Comparison of ENCODE assay signal across 21 cellular contexts in genomic region chr7:148211641-148212040, GRCh38.
"Had no signal": no experiment of that assay in that cellular context is flagged by ENCODE, and none has a peak within 500 bp of the region (broad histone marks: within the 10 kb centered on the region; RNA-seq: fewer than 3 reads in every experiment).

No MANE protein-coding gene starts in this region.

- H3K9ac ChIP-seq: parathyroid adenoma had no signal

- H3K4me2 ChIP-seq: smooth muscle cell had no signal

- DNase-seq: activated CD4-positive, alpha-beta T cell treated with anti-CD3 and anti-CD28 coated beads, Interleukin-2, amount 10 ng/mL, durations not matched to agents 24 days and 14 days; activated CD8-positive, alpha-beta memory T cell treated with anti-CD3 and anti-CD28 coated beads, Interleukin-2, amount 50 U/mL, for 4 hours; activated CD8-positive, alpha-beta T cell treated with anti-CD3 and anti-CD28 coated beads, Interleukin-2, amount 10 ng/mL, durations not matched to agents 7 days and 5 days; activated effector memory CD4-positive, alpha-beta T cell treated with Interleukin-2 at 50 U/mL for 16 hours; activated naive CD4-positive, alpha-beta T cell treated with anti-CD3 and anti-CD28 coated beads, Interleukin-2, amount 50 U/mL, for 16 hours; activated T-cell treated with anti-CD3 and anti-CD28 coated beads, Interleukin-2, amount 50 U/mL, for 4 hours; cerebellar nuclear complex; cortex of kidney; erythroblast; gastrocnemius medialis; head of caudate nucleus; kidney glomerular epithelial cell; mesendoderm; natural killer cell; stimulated activated CD4-positive, alpha-beta T cell treated with anti-CD3 and anti-CD28 coated beads, Interleukin-4, amount 100 ng/mL, for 1 hour; T1000; thyroid gland had no signal

- H3K27me3 ChIP-seq: ascending aorta, gastrocnemius medialis, neutrophil, thyroid gland had no signal

- H3K9me3 ChIP-seq: ascending aorta, gastrocnemius medialis, neutrophil, thyroid gland had no signal

- H3K27ac ChIP-seq: ascending aorta, gastrocnemius medialis, neutrophil, parathyroid adenoma, thyroid gland had no signal

- H3K4me3 Mint-ChIP-seq: activated CD4-positive, alpha-beta T cell treated with anti-CD3 and anti-CD28 coated beads, Interleukin-2, amount 10 ng/mL, durations not matched to agents 24 days and 14 days; activated CD8-positive, alpha-beta T cell treated with anti-CD3 and anti-CD28 coated beads, Interleukin-2, amount 10 ng/mL, durations not matched to agents 7 days and 5 days; activated T-cell treated with anti-CD3 and anti-CD28 coated beads, Interleukin-2, amount 50 U/mL, for 4 hours; natural killer cell had no signal

- H3K4me1 Mint-ChIP-seq: activated CD4-positive, alpha-beta T cell treated with anti-CD3 and anti-CD28 coated beads, Interleukin-2, amount 10 ng/mL, durations not matched to agents 24 days and 14 days; natural killer cell had no signal

- H3K36me3 ChIP-seq: ascending aorta, gastrocnemius medialis, neutrophil, thyroid gland had no signal

- H3K79me2 ChIP-seq: parathyroid adenoma had no signal

- H3K36me3 Mint-ChIP-seq: natural killer cell had no signal

- H3K27ac Mint-ChIP-seq: activated CD4-positive, alpha-beta T cell treated with anti-CD3 and anti-CD28 coated beads, Interleukin-2, amount 10 ng/mL, durations not matched to agents 24 days and 14 days; activated CD8-positive, alpha-beta T cell treated with anti-CD3 and anti-CD28 coated beads, Interleukin-2, amount 10 ng/mL, durations not matched to agents 7 days and 5 days; natural killer cell had no signal

- H3K4me1 ChIP-seq: parathyroid adenoma had no signal

- H3K4me3 ChIP-seq: gastrocnemius medialis, smooth muscle cell, thyroid gland had no signal

- H3K9me3 Mint-ChIP-seq: activated CD4-positive, alpha-beta T cell treated with anti-CD3 and anti-CD28 coated beads, Interleukin-2, amount 10 ng/mL, durations not matched to agents 24 days and 14 days; natural killer cell had no signal

- H3K27me3 Mint-ChIP-seq: activated CD4-positive, alpha-beta T cell treated with anti-CD3 and anti-CD28 coated beads, Interleukin-2, amount 10 ng/mL, durations not matched to agents 24 days and 14 days had no signal

- H2AFZ ChIP-seq: parathyroid adenoma had no signal
